In the genomic region with DNA sequence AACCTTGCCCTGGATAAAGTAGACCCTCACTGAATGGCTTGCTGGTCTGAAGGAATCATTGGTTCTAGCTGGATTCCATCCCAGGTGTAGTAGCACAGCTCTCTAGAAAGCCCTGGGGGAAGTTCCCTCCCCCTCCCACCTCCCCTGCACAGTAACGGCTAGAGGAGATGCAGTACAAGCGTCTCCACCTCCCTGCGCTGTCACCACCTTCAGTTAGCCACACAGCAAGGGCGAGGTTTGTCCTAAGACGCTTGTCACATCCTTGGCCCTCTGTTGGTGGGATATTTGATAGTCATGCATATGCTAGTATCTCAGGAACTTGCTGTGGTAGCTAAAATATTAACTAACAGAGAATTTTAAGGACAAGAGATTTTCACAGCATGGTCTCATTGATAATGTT, we compare ENCODE assay signal across 28 cellular contexts. TPM values are rescaled to one million over a fixed set of nuclear protein-coding genes. Genes with fewer than 3 reads are reported as not detected.
DNase-seq lines count a peak whose midpoint lies in the region; ATAC-seq, FAIRE-seq and TF ChIP-seq lines count a peak whose summit lies in the region.
"Had no signal": no experiment of that assay in that cellular context is flagged by ENCODE, and none has a peak within 500 bp of the region (broad histone marks: within the 10 kb centered on the region; RNA-seq: fewer than 3 reads in every experiment).

No MANE protein-coding gene starts in this region.

- H3K9ac ChIP-seq in H1 (replicated peaks in 1 of 4; ENCODE audit: extremely low read depth in 1 of 4, low read depth in 3 of 4, low read length in 3 of 4) = no peak overlapping the region

- H2BK120ac ChIP-seq in H1 (replicated peaks; ENCODE audit: low read depth, low read length) = no peak overlapping the region

- peaks cover 0 to 8% of the 10 kb centered on the region in 2 experiments; a peak in 1 of 4 replicates for H3K79me2 ChIP-seq in H1 (ENCODE audit: control insufficient read depth in 1 of 2, insufficient read depth in 2 of 2, low read length in 2 of 2)

- H3K23me2 ChIP-seq in H1 (ENCODE audit: low read depth, low read length) = no peaks in the 10 kb centered on the region

- H3K36me3 Mint-ChIP-seq in neural crest cell (ENCODE audit: low read depth) = peaks cover 51% of the 10 kb centered on the region

- WGBS in H1 (ENCODE audit: extremely low coverage in 1 of 2, insufficient coverage in 1 of 2, insufficient read length in 1 of 2, insufficient replicate concordance in 2 of 2, low coverage in 1 of 2, low lambda C conversion rate in 2 of 2, missing lambda C conversion rate in 1 of 2), 2 experiments = 87% methylated on average over 5 of the region's 5 CpGs; no CpG with 5 or more reads in 1 of the 2 experiments

- no peak overlapping the region for H2BK5ac ChIP-seq in H1 (ENCODE audit: low read depth, low read length)

- H2AFZ ChIP-seq in H1 (ENCODE audit: low read length) = no peak overlapping the region
- H2AFZ ChIP-seq: PC-9 had no signal

- H3K4ac ChIP-seq in H1 (replicated peaks; ENCODE audit: insufficient read length, low read depth, low read length) = no peak overlapping the region

- H3K27me3 ChIP-seq in H1 (replicated peaks in 1 of 4; ENCODE audit: control insufficient read depth in 3 of 4, extremely low read depth in 1 of 4, insufficient read depth in 3 of 4, low read length in 3 of 4) = no peaks in the 10 kb centered on the region
- H3K27me3 ChIP-seq: adrenal gland, colonic mucosa, left lung, upper lobe of right lung had no signal

- no peak overlapping the region for H3K56ac ChIP-seq in H1 (replicated peaks; ENCODE audit: insufficient read length, low read depth, low read length)

- TF ChIP-seq EP300 in H1 (IDR thresholded peaks at IDR 0.05; ENCODE audit: borderline replicate concordance in 1 of 2, low read depth in 2 of 2, low read length in 2 of 2) = no peak

- no peak overlapping the region for H4K5ac ChIP-seq in H1 (ENCODE audit: insufficient read length, low read depth, low read length)

- peaks cover 10% of the 10 kb centered on the region; the same call in 1 of the 2 replicates for H3K79me1 ChIP-seq in H1 (ENCODE audit: low read depth, low read length)

- H2BK12ac ChIP-seq in H1 (ENCODE audit: low read depth, low read length) = no peak overlapping the region

- no peak for ATAC-seq in HG02973 (IDR thresholded peaks at IDR 0.05; ENCODE audit: unreplicated experiment)
- ATAC-seq: left lung, upper lobe of right lung had no signal

- peaks cover 2 to 13% (median 2%) of the 10 kb centered on the region in 4 experiments; a peak in 6 of 8 replicates for H3K36me3 ChIP-seq in H1 (ENCODE audit: control insufficient read depth in 2 of 4, insufficient read depth in 4 of 4, low read length in 3 of 4)

- TF ChIP-seq POLR2A in H1 (IDR thresholded peaks at IDR 0.05; ENCODE audit: control extremely low read depth in 1 of 2, low read depth in 2 of 2, low read length in 2 of 2) = no peak

- CTCF ChIA-PET in H1 (lab: Charles Lee; ENCODE audit: partially characterized antibody) = interaction anchor here (0.5 to 3.2 kb wide), 5 partner anchors 13 to 206 kb away, joined by 3 to 13 read pairs (median 5); no protein-coding TSS in a partner anchor

- TF ChIP-seq CTCF in H1 (IDR thresholded peaks at IDR 0.05; ENCODE audit: control extremely low read depth in 1 of 3, insufficient read depth in 1 of 3, low read depth in 1 of 3, low read length in 3 of 3) (peak in 1 of 3 experiments; percentile 9; a peak in 1 of 4 replicates), neural crest cell (conservative IDR thresholded peaks at IDR 0.05) (no peak)

- H2AK5ac ChIP-seq in H1 (ENCODE audit: low read depth, low read length) = no peak overlapping the region

- peaks cover 15% of the 10 kb centered on the region for H3K4me1 Mint-ChIP-seq in neural crest cell

- TF ChIP-seq RAD21 in H1 (IDR thresholded peaks at IDR 0.05 in 1 of 2, conservative IDR thresholded peaks at IDR 0.05 in 1 of 2; ENCODE audit: low read depth in 2 of 2, low read length in 2 of 2) = no peak

- H4K91ac ChIP-seq in H1 (replicated peaks; ENCODE audit: insufficient read length, low read length) = no peak overlapping the region

- H3K23ac ChIP-seq in H1 (ENCODE audit: insufficient read length) = no peak overlapping the region

- peaks cover 2 to 9% of the 10 kb centered on the region in 2 experiments; a peak in 2 of 4 replicates for H3K9me3 ChIP-seq in H1 (ENCODE audit: insufficient read depth in 2 of 2, low read depth in 1 of 2, low read length in 1 of 2)
- H3K9me3 ChIP-seq: colonic mucosa had no signal

- H3K27me3 Mint-ChIP-seq in neural crest cell (ENCODE audit: low read depth) = no peaks in the 10 kb centered on the region
- H3K27me3 Mint-ChIP-seq: activated CD4-positive, alpha-beta T cell treated with anti-CD3 and anti-CD28 coated beads, Interleukin-2, amount 10 ng/mL, durations not matched to agents 24 days and 14 days had no signal

- POLR2A ChIA-PET in H1 (lab: Charles Lee; ENCODE audit: partially characterized antibody) = interaction anchor here (1.1 to 1.2 kb wide), 2 partner anchors 10 to 17 kb away, joined by 3 read pairs; no protein-coding TSS in a partner anchor

- no peak overlapping the region for H4K8ac ChIP-seq in H1 (ENCODE audit: extremely low read depth, insufficient read depth, low read length)

- peaks cover 0 to 3% of the 10 kb centered on the region in 2 experiments for H4K20me1 ChIP-seq in H1 (replicated peaks in 1 of 2; ENCODE audit: control insufficient read depth in 1 of 2, insufficient read depth in 2 of 2, low read length in 2 of 2)

- no peak overlapping the region for H3K4me3 Mint-ChIP-seq in neural crest cell
- H3K4me3 Mint-ChIP-seq: activated CD4-positive, alpha-beta T cell treated with anti-CD3 and anti-CD28 coated beads, Interleukin-2, amount 10 ng/mL, durations not matched to agents 24 days and 14 days; HFFc6; T-helper 2 cell treated with Interferon-gamma antibody and Interleukin-4, amounts not matched to agents 5 μg/mL and 100 μg/mL, for 36 hours had no signal

- H3K14ac ChIP-seq in H1 (ENCODE audit: insufficient read length) = no peak overlapping the region

- H2BK15ac ChIP-seq in H1 (ENCODE audit: low read length) = no peak overlapping the region

- H3K27ac ChIP-seq in H1 (ENCODE audit: low read depth, low read length) = no peak overlapping the region
- H3K27ac ChIP-seq: colonic mucosa, HL-60, left lung, PC-9, upper lobe of right lung, VCaP had no signal

- H3K4me3 ChIP-seq in H1 (ENCODE audit: extremely low read depth in 1 of 4, insufficient read depth in 2 of 4, low read depth in 3 of 4, low read length in 4 of 4) = no peak overlapping the region; a peak in 1 of 8 replicates
- H3K4me3 ChIP-seq: adrenal gland, colonic mucosa, left lung, PC-9, smooth muscle cell, upper lobe of right lung had no signal

- no peak overlapping the region for H2BK20ac ChIP-seq in H1 (ENCODE audit: low read length)

- H3K4me2 ChIP-seq in H1 (ENCODE audit: insufficient read depth in 1 of 2, low read depth in 2 of 2, low read length in 2 of 2) = peak overlapping the region; percentile 22 to 25; a peak in 1 of 4 replicates
- H3K4me2 ChIP-seq: PC-9, smooth muscle cell had no signal

- no peak for FAIRE-seq in H1 (lab: Jason Lieb, UNC)
- FAIRE-seq: frontal cortex had no signal

- peaks cover 13% of the 10 kb centered on the region for H3K9me3 Mint-ChIP-seq in neural crest cell

- H3K27ac Mint-ChIP-seq in neural crest cell (ENCODE audit: unreplicated experiment) = peak overlapping the region; percentile 8
- H3K27ac Mint-ChIP-seq: activated CD4-positive, alpha-beta T cell treated with anti-CD3 and anti-CD28 coated beads, Interleukin-2, amount 10 ng/mL, durations not matched to agents 24 days and 14 days; HFFc6; T-helper 2 cell treated with Interferon-gamma antibody and Interleukin-4, amounts not matched to agents 5 μg/mL and 100 μg/mL, for 36 hours had no signal

- H3K18ac ChIP-seq in H1 (ENCODE audit: extremely low read depth, low read length) = no peak overlapping the region

- H3K4me1 ChIP-seq in H1 (replicated peaks in 1 of 4; ENCODE audit: control insufficient read depth in 3 of 4, insufficient read depth in 4 of 4, low read length in 3 of 4) = peaks cover 0 to 12% (median 8%) of the 10 kb centered on the region in 4 experiments; a peak in 6 of 7 replicates
- H3K4me1 ChIP-seq: colonic mucosa, upper lobe of right lung had no signal

- DNase-seq in ELF-1 (ENCODE audit: low read depth, low spot score) = peak; percentile 73
- DNase-seq in SK-N-DZ (ENCODE audit: low spot score) = peak; percentile 57
- no peak for DNase-seq in H1 (ENCODE audit: low read depth in 1 of 2, low spot score in 2 of 2)
- DNase-seq in neural crest cell (ENCODE audit: low read depth, low spot score) = no peak
- no peak for DNase-seq in NCI-H1105 treated with DMSO at 0.1 percent for 48 hours (lab: John Stamatoyannopoulos, UW)
- no peak for DNase-seq in RPMI8226
- no peak for DNase-seq in DMS114 treated with DMSO at 0.1 percent for 48 hours (lab: John Stamatoyannopoulos, UW; ENCODE audit: unreplicated experiment)
- DNase-seq: activated CD4-positive, alpha-beta T cell treated with anti-CD3 and anti-CD28 coated beads, Interleukin-2, amount 10 ng/mL, durations not matched to agents 24 days and 14 days; activated T-cell treated with anti-CD3 and anti-CD28 coated beads, Interleukin-2, amount 50 U/mL, for 48 hours; adrenal gland; colonic mucosa; COR-L47; DMS79; HFFc6; hippocampal formation; left lung; NCI-H526 treated with DMSO at 0.1 percent for 48 hours; occipital lobe; PC-9; Right ventricle myocardium superior; stimulated activated CD4-positive, alpha-beta T cell treated with anti-CD3 and anti-CD28 coated beads, Interleukin-1b, Interleukin-23, amount 100 ng/mL, for 48 hours; upper lobe of right lung had no signal

RNA-seq across cellular contexts. Expression of a gene that starts 19.3 kb away (rescaled TPM):
- 48.4 and 55.8 TPM in 2 replicates for polyA plus RNA-seq in SK-N-DZ (2014; cell fraction: cytosol; rRNA removed)
- 69.0 and 75.0 TPM in 2 replicates for polyA plus RNA-seq in SK-N-DZ (2014; cell fraction: nucleus; rRNA removed)
- total RNA-seq in H1 (2021; fragmentation: NEBNext Ultra II Directional; extraction: Animal tissue kit (Norgen Biotek cat#: 25700)) = 67.3 and 71.8 TPM in 2 replicates
- polyA plus RNA-seq in H1 (2011; rRNA removed) = 35.0 and 48.3 TPM in 2 replicates
- 33.9 TPM for polyA plus RNA-seq in H1 (2011; cell fraction: cytosol; rRNA removed)
- 123 TPM for polyA plus RNA-seq in H1 (2011; cell fraction: nucleus; rRNA removed)
- polyA plus RNA-seq in H1 (2012, experiment 1 of 2) = 58.8 to 70.1 TPM (median 66.0 TPM) in 4 replicates
- polyA plus RNA-seq in H1 (2012, experiment 2 of 2) = 54.3 TPM
- 40.8 TPM for polyA plus RNA-seq in H1 (2013, experiment 1 of 2)
- 42.4 TPM for polyA plus RNA-seq in H1 (2013, experiment 2 of 2)
- 59.8 and 68.9 TPM in 2 replicates for polyA minus RNA-seq in H1 (2011; rRNA and poly(A)+ RNA removed)
- 60.5 TPM for polyA minus RNA-seq in H1 (2011; cell fraction: cytosol; rRNA and poly(A)+ RNA removed)
- 96.0 TPM for polyA minus RNA-seq in H1 (2011; cell fraction: nucleus; rRNA and poly(A)+ RNA removed)
- total RNA-seq in neural crest cell = 96.9 and 104 TPM in 2 replicates

RNA-seq across cellular contexts. Expression of a gene that starts 21.2 kb away (rescaled TPM):
- polyA plus RNA-seq in SK-N-DZ (2014; cell fraction: cytosol; rRNA removed) = 94.9 and 106 TPM in 2 replicates
- 55.8 and 80.5 TPM in 2 replicates for polyA plus RNA-seq in SK-N-DZ (2014; cell fraction: nucleus; rRNA removed)
- 26.2 and 26.3 TPM in 2 replicates for total RNA-seq in H1 (2021; fragmentation: NEBNext Ultra II Directional; extraction: Animal tissue kit (Norgen Biotek cat#: 25700))
- 54.5 and 56.4 TPM in 2 replicates for polyA plus RNA-seq in H1 (2011; rRNA removed)
- 53.6 TPM for polyA plus RNA-seq in H1 (2011; cell fraction: cytosol; rRNA removed)
- polyA plus RNA-seq in H1 (2011; cell fraction: nucleus; rRNA removed) = 46.2 TPM
- 25.9 to 34.4 TPM (median 31.9 TPM) in 4 replicates for polyA plus RNA-seq in H1 (2012, experiment 1 of 2)
- polyA plus RNA-seq in H1 (2012, experiment 2 of 2) = 44.6 TPM
- polyA plus RNA-seq in H1 (2013, experiment 1 of 2) = 15.3 TPM
- polyA plus RNA-seq in H1 (2013, experiment 2 of 2) = 16.9 TPM
- polyA minus RNA-seq in H1 (2011; rRNA and poly(A)+ RNA removed) = 29.0 and 31.9 TPM in 2 replicates
- 29.1 TPM for polyA minus RNA-seq in H1 (2011; cell fraction: cytosol; rRNA and poly(A)+ RNA removed)
- polyA minus RNA-seq in H1 (2011; cell fraction: nucleus; rRNA and poly(A)+ RNA removed) = 45.9 TPM
- total RNA-seq in neural crest cell = 33.0 and 34.9 TPM in 2 replicates

Comparison
In these comparisons a context has a peak if more than half of its experiments do, and no peak if none do; other contexts are left out.
1. DNase-seq: peak in ELF-1 (single experiment) and SK-N-DZ (single experiment); none in H1 (0 of 2), neural crest cell (single experiment), NCI-H1105 treated with DMSO at 0.1 percent for 48 hours (single experiment), RPMI8226 (single experiment) and DMS114 treated with DMSO at 0.1 percent for 48 hours (single experiment).